1 cellular context compared by ENCODE assay signal in the genomic region with DNA sequence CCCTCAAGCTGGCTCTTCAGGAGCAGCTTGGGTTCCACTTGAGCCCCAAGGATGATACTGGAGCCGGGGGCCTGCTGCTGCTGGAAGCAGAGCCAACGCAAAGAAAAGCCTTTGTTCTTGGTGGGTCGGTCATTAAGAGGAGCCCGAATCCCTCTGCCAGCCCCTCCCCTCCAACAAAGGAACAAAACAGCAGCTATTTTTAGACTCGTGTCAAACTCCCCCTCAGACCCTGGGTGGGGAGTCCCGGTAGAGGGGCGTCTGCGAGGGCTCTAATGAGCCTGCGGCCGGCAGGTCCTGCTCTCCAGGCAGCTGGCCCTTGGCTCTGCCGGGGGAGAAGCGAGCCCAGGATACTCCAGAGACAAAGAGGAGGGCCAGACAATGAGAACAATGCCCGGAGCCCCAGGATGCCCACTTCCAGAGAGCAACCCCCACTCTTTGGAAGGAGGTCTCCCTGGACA.
TF ChIP-seq lines count a peak whose summit lies in the region.

No MANE protein-coding gene starts in this region.

TF ChIP-seq in WTC11, 78 proteins besides CTCF, POLR2A, EP300 and RAD21 (continued from another document):
- TF ChIP-seq AFF4 (CRISPR knock-in tag; IDR thresholded peaks at IDR 0.05; ENCODE audit: borderline replicate concordance): no peak
- TF ChIP-seq, protein P1, sequence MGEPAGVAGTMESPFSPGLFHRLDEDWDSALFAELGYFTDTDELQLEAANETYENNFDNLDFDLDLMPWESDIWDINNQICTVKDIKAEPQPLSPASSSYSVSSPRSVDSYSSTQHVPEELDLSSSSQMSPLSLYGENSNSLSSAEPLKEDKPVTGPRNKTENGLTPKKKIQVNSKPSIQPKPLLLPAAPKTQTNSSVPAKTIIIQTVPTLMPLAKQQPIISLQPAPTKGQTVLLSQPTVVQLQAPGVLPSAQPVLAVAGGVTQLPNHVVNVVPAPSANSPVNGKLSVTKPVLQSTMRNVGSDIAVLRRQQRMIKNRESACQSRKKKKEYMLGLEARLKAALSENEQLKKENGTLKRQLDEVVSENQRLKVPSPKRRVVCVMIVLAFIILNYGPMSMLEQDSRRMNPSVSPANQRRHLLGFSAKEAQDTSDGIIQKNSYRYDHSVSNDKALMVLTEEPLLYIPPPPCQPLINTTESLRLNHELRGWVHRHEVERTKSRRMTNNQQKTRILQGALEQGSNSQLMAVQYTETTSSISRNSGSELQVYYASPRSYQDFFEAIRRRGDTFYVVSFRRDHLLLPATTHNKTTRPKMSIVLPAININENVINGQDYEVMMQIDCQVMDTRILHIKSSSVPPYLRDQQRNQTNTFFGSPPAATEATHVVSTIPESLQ (CRISPR knock-in tag; IDR thresholded peaks at IDR 0.05): no peak
